In genomic region chr1:111454859-111455641, GRCh38 we compare ENCODE assay signal across 14 cellular contexts. TPM values are rescaled to one million over a fixed set of nuclear protein-coding genes. Genes with fewer than 3 reads are reported as not detected.
A peak's percentile ranks its signal among the peaks of the same experiment; 100 is the strongest.
DNase-seq lines count a peak whose midpoint lies in the region; ATAC-seq, FAIRE-seq and TF ChIP-seq lines count a peak whose summit lies in the region.
"Had no signal": no experiment of that assay in that cellular context is flagged by ENCODE, and none has a peak within 500 bp of the region (broad histone marks: within the 10 kb centered on the region; RNA-seq: fewer than 3 reads in every experiment).

No MANE protein-coding gene starts in this region.

- no peak overlapping the region for H3K4me2 ChIP-seq in mesenchymal stem cell (ENCODE audit: low read length, poor library complexity, severe bottlenecking)
- H3K4me2 ChIP-seq: smooth muscle cell had no signal

- H3K4me3 ChIP-seq in GM12865 (ENCODE audit: low read depth, low read length) (no peak overlapping the region), mesenchymal stem cell (ENCODE audit: insufficient read depth in 1 of 2, low read depth in 1 of 2, low read length in 2 of 2) (no peak overlapping the region)
- H3K4me3 ChIP-seq: lung, smooth muscle cell had no signal

- H2BK12ac ChIP-seq in mesenchymal stem cell (ENCODE audit: low read length in 2 of 2): no peak overlapping the region

- H3K36me3 Mint-ChIP-seq in activated CD8-positive, alpha-beta T cell treated with anti-CD3 and anti-CD28 coated beads for 36 hours (ENCODE audit: low read depth): peaks cover 71% of the 10 kb centered on the region

- H3K9me3 ChIP-seq in mesenchymal stem cell (ENCODE audit: control insufficient read depth, low read length): no peaks in the 10 kb centered on the region

- no peak overlapping the region for H2AK5ac ChIP-seq in mesenchymal stem cell (ENCODE audit: low read length, severe bottlenecking)

- H3K23ac ChIP-seq in mesenchymal stem cell (ENCODE audit: low read length in 2 of 2): no peak overlapping the region

- H3K9ac ChIP-seq in mesenchymal stem cell (ENCODE audit: low read length): peak overlapping the region; percentile 2

- no peak overlapping the region for H2BK15ac ChIP-seq in mesenchymal stem cell (ENCODE audit: low read depth, poor library complexity, severe bottlenecking)

- no peak overlapping the region for H4K91ac ChIP-seq in mesenchymal stem cell (ENCODE audit: low read length)

- H3K18ac ChIP-seq in mesenchymal stem cell (ENCODE audit: low read depth in 1 of 2, low read length in 2 of 2): no peak overlapping the region

- intact Hi-C loops in activated CD8-positive, alpha-beta T cell treated with anti-CD3 and anti-CD28 coated beads for 36 hours (cut with micrococcal nuclease): no loop called here

- 100% methylated on average over 2 of the region's 5 CpGs for WGBS in mesenchymal stem cell

- no peaks in the 10 kb centered on the region for H3K27me3 Mint-ChIP-seq in activated CD8-positive, alpha-beta T cell treated with anti-CD3 and anti-CD28 coated beads for 36 hours

- H3K36me3 ChIP-seq in mesenchymal stem cell (ENCODE audit: control insufficient read depth in 1 of 2, insufficient read depth in 2 of 2, low read depth in 1 of 2, low read length in 2 of 2): peaks cover 9 to 89% of the 10 kb centered on the region in 2 experiments

- no peak overlapping the region for H3K27ac ChIP-seq in mesenchymal stem cell (ENCODE audit: low read length, poor library complexity, severe bottlenecking)

- no peak overlapping the region for H2BK5ac ChIP-seq in mesenchymal stem cell (ENCODE audit: low read depth, low read length, poor library complexity, severe bottlenecking)

- FAIRE-seq in GM19239 (lab: Jason Lieb, UNC): peak; percentile 63
- FAIRE-seq: TTC549 had no signal

- H3K4ac ChIP-seq in mesenchymal stem cell (ENCODE audit: low read depth in 1 of 2, low read length in 2 of 2): no peak overlapping the region

- H3K27ac Mint-ChIP-seq in activated CD8-positive, alpha-beta T cell treated with anti-CD3 and anti-CD28 coated beads for 36 hours: peak overlapping the region; percentile 81

- POLR2A ChIA-PET in activated CD8-positive, alpha-beta T cell treated with anti-CD3 and anti-CD28 coated beads for 36 hours (lab: Charles Lee): interaction anchor here (1.2 to 2.2 kb wide), 2 partner anchors 53 to 315 kb away, joined by 3 to 5 read pairs; partner anchors contain the start of genes CEPT1 and DRAM2

- H3K14ac ChIP-seq in mesenchymal stem cell (ENCODE audit: low read length in 2 of 2): no peak overlapping the region

- no peak overlapping the region for H2AFZ ChIP-seq in mesenchymal stem cell (ENCODE audit: low read depth, low read length)

- TF ChIP-seq CTCF in GM12865 (IDR thresholded peaks at IDR 0.05; ENCODE audit: insufficient read depth, low read depth, low read length, missing control alignments): no peak
- TF ChIP-seq CTCF in activated CD8-positive, alpha-beta T cell treated with anti-CD3 and anti-CD28 coated beads for 36 hours (IDR thresholded peaks at IDR 0.05): no peak

- H3K9me3 Mint-ChIP-seq in activated CD8-positive, alpha-beta T cell treated with anti-CD3 and anti-CD28 coated beads for 36 hours: no peaks in the 10 kb centered on the region

- H4K8ac ChIP-seq in mesenchymal stem cell (ENCODE audit: low read length): no peak overlapping the region

- peaks cover 24% of the 10 kb centered on the region for H3K79me1 ChIP-seq in mesenchymal stem cell (replicated peaks; ENCODE audit: low read length, poor library complexity, severe bottlenecking)

- H3K4me3 Mint-ChIP-seq in activated CD8-positive, alpha-beta T cell treated with anti-CD3 and anti-CD28 coated beads for 36 hours: peak overlapping the region; percentile 42

- H3K27me3 ChIP-seq in mesenchymal stem cell (ENCODE audit: control insufficient read depth in 1 of 2, insufficient read depth in 1 of 2, low read length in 2 of 2): no peaks in the 10 kb centered on the region

- peak; percentile 61 for DNase-seq in GM12865 (ENCODE audit: low read depth)
- no peak for DNase-seq in GM19239 (ENCODE audit: insufficient read length, low spot score)
- DNase-seq in activated CD8-positive, alpha-beta T cell treated with anti-CD3 and anti-CD28 coated beads for 36 hours: peak; percentile 27
- no peak for DNase-seq in mesenchymal stem cell
- DNase-seq in globus pallidus (ENCODE audit: low spot score): no peak
- no peak for DNase-seq in NCI-H1694 treated with DMSO at 0.1 percent for 48 hours (lab: John Stamatoyannopoulos, UW)
- DNase-seq: C1 segment of cervical spinal cord, nucleus accumbens had no signal

- H2BK120ac ChIP-seq in mesenchymal stem cell (ENCODE audit: low read depth, low read length): no peak overlapping the region

- peak; percentile 74 for ATAC-seq in activated CD8-positive, alpha-beta T cell treated with anti-CD3 and anti-CD28 coated beads for 36 hours
- ATAC-seq in HG03175 (IDR thresholded peaks at IDR 0.05; ENCODE audit: unreplicated experiment) (no peak), HG03571 (IDR thresholded peaks at IDR 0.05; ENCODE audit: unreplicated experiment) (no peak)

- H3K4me1 Mint-ChIP-seq in activated CD8-positive, alpha-beta T cell treated with anti-CD3 and anti-CD28 coated beads for 36 hours (ENCODE audit: low read depth): peaks cover 65% of the 10 kb centered on the region

- peaks cover 3% of the 10 kb centered on the region for H3K4me1 ChIP-seq in mesenchymal stem cell (ENCODE audit: control insufficient read depth, insufficient read depth, low read depth, low read length)

- CTCF ChIA-PET in activated CD8-positive, alpha-beta T cell treated with anti-CD3 and anti-CD28 coated beads for 36 hours (lab: Charles Lee): interaction anchor here (1.0 to 2.3 kb wide), 3 partner anchors 20 to 313 kb away, joined by 4 to 10 read pairs (median 7); partner anchors contain the start of gene C1orf162

RNA-seq across cellular contexts. Expression of gene ATP5PB, which starts 5.8 kb away (rescaled TPM):
- total RNA-seq in activated CD8-positive, alpha-beta T cell treated with anti-CD3 and anti-CD28 coated beads for 36 hours: 100 to 1,000 TPM; 341 to 342 TPM
- 268 TPM for polyA plus RNA-seq in mesenchymal stem cell (2013, experiment 1 of 2)
- 284 TPM for polyA plus RNA-seq in mesenchymal stem cell (2013, experiment 2 of 2)

RNA-seq across cellular contexts. Expression of gene WDR77, which starts 6.0 kb away (rescaled TPM):
- 10 to 100 TPM; 54.0 to 54.6 TPM for total RNA-seq in activated CD8-positive, alpha-beta T cell treated with anti-CD3 and anti-CD28 coated beads for 36 hours
- 23.8 TPM for polyA plus RNA-seq in mesenchymal stem cell (2013, experiment 1 of 2)
- polyA plus RNA-seq in mesenchymal stem cell (2013, experiment 2 of 2): 23.2 TPM

RNA-seq across cellular contexts. Expression of gene C1orf162, which starts 18.7 kb away (rescaled TPM):
- 1 to 10 TPM; 4.5 to 4.7 TPM for total RNA-seq in activated CD8-positive, alpha-beta T cell treated with anti-CD3 and anti-CD28 coated beads for 36 hours
- 0.07 TPM for polyA plus RNA-seq in mesenchymal stem cell (2013, experiment 1 of 2)
- 0.08 TPM for polyA plus RNA-seq in mesenchymal stem cell (2013, experiment 2 of 2)
- total RNA-seq: smooth muscle cell had no signal

RNA-seq across cellular contexts. Expression of gene OVGP1, which starts 27.5 kb away (rescaled TPM):
- total RNA-seq in activated CD8-positive, alpha-beta T cell treated with anti-CD3 and anti-CD28 coated beads for 36 hours: 1 to 10 TPM; 1.1 to 1.6 TPM
- 1.2 TPM for polyA plus RNA-seq in mesenchymal stem cell (2013, experiment 1 of 2)
- 1.3 TPM for polyA plus RNA-seq in mesenchymal stem cell (2013, experiment 2 of 2)

RNA-seq across cellular contexts. Expression of gene ADORA3, which starts 48.4 kb away (rescaled TPM):
- not detected for total RNA-seq in activated CD8-positive, alpha-beta T cell treated with anti-CD3 and anti-CD28 coated beads for 36 hours
- 0.06 TPM for polyA plus RNA-seq in mesenchymal stem cell (2013, experiment 1 of 2)
- polyA plus RNA-seq in mesenchymal stem cell (2013, experiment 2 of 2): not detected
- total RNA-seq: MCF 10A, smooth muscle cell had no signal
- polyA plus RNA-seq: smooth muscle cell had no signal

Comparison
In these comparisons a context has a peak if more than half of its experiments do, and no peak if none do; other contexts are left out.
1. DNase-seq: peak in GM12865 (single experiment) and activated CD8-positive, alpha-beta T cell treated with anti-CD3 and anti-CD28 coated beads for 36 hours (single experiment); none in GM19239 (single experiment), mesenchymal stem cell (single experiment), globus pallidus (single experiment) and NCI-H1694 treated with DMSO at 0.1 percent for 48 hours (single experiment).